ENCODE assay signal across 9 cellular contexts in the genomic region with DNA sequence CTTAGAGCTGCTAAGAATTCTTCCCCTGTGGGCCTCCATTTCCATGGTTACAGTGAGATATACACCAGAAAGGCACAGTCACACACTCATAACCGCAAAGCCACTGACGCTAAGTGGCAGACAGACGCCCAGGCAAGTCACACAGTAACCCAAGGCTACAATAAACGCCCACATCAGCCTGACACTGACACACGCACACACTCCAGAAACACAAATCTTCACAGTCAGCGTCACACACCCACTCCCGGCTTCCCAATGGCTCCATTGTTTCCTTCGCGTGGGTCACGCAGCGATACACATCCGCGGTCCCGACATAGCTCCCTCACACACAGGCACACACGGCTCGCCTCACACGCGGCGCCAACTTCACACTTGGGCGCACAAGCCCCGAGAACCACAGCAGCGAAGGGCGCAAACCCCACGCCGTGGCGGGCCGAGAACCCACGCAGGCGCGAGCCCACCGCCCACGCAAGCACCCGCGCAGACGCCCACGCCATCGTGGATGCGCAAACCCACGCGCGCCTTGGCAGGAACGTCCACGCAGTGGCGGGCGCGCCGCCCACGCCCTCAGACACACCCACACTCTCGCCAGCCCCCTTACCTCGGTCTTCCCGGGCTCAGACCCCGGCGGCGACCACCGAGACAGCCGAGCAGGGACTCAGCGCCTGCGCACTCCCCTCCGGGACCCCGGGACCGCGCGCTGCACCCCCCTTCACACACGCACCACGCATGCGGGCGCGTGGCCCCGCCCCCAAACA. TPM values are rescaled to one million over a fixed set of nuclear protein-coding genes. Genes with fewer than 3 reads are reported as not detected.
DNase-seq lines count a peak whose midpoint lies in the region; ATAC-seq, FAIRE-seq and TF ChIP-seq lines count a peak whose summit lies in the region.
"Had no signal": no experiment of that assay in that cellular context is flagged by ENCODE, and none has a peak within 500 bp of the region (broad histone marks: within the 10 kb centered on the region; RNA-seq: fewer than 3 reads in every experiment).

Gene ZNF667 (minus strand): TSS at position 675 of the 758 bp plus-strand sequence. CDS start 14,975 bp downstream, outside the sequence.

- CTCF ChIA-PET in BJ (lab: Yijun Ruan, JAX): no interaction called here

- peaks cover 0 to 7% of the 10 kb centered on the region in 2 donors for H3K4me1 ChIP-seq in ascending aorta
- H3K4me1 ChIP-seq in iPS DF 6.9 (ENCODE audit: control insufficient read depth, insufficient read depth, low read length): peaks cover 2% of the 10 kb centered on the region; the same call in 1 of the 2 replicates
- H3K4me1 ChIP-seq in small intestine (ENCODE audit: control insufficient read depth in 2 of 2, insufficient read depth in 1 of 2, low read depth in 1 of 2, low read length in 1 of 2): no peaks in the 10 kb centered on the region

- H3K4me3 ChIP-seq in BJ (ENCODE audit: low read depth, low read length) (peak within 1 kb of the TSS; percentile 82), ascending aorta (peak within 1 kb of the TSS; percentile 61 to 80), iPS DF 6.9 (ENCODE audit: low read length) (peak within 1 kb of the TSS; percentile 78), small intestine (ENCODE audit: low read depth in 1 of 2, low read length in 2 of 2) (peak within 1 kb of the TSS; percentile 22 to 46)

- DNase-seq in BJ (ENCODE audit: low read depth) (no peak), NCI-H2227 (lab: John Stamatoyannopoulos, UW; ENCODE audit: unreplicated experiment) (peak; percentile 59), ascending aorta (ENCODE audit: low spot score in 2 of 2) (no peak), iPS DF 6.9 (ENCODE audit: low read depth, low spot score) (no peak), small intestine (no peak), DMS153 treated with DMSO at 0.1 percent for 48 hours (lab: John Stamatoyannopoulos, UW; ENCODE audit: unreplicated experiment) (no peak)

- WGBS in iPS DF 6.9 (ENCODE audit: insufficient coverage, insufficient read length): no CpG with 5 or more reads among the region's 69 CpGs
- 3 to 32% (median 22%) methylated on average over 54 to 69 of the region's 69 CpGs for WGBS in small intestine, 3 donors

- H3K36me3 ChIP-seq in BJ (ENCODE audit: control insufficient read depth, insufficient read depth, low read length): no peaks in the 10 kb centered on the region
- H3K36me3 ChIP-seq in ascending aorta: peaks cover 0 to 5% of the 10 kb centered on the region in 2 donors
- H3K36me3 ChIP-seq in iPS DF 6.9 (ENCODE audit: control insufficient read depth, insufficient read depth, low read length): 0 out of 2 replicates have a peak, but pooled peaks cover 2% of the 10 kb centered on the region
- peaks cover 0 to 3% of the 10 kb centered on the region in 2 donors for H3K36me3 ChIP-seq in small intestine (ENCODE audit: control insufficient read depth in 2 of 2, insufficient read depth in 2 of 2, low read length in 2 of 2)

- H3K27me3 ChIP-seq in BJ (ENCODE audit: control insufficient read depth, insufficient read depth, low read length) (no peaks in the 10 kb centered on the region), ascending aorta (no peaks in the 10 kb centered on the region), iPS DF 6.9 (ENCODE audit: control insufficient read depth, insufficient read depth, low read length) (no peaks in the 10 kb centered on the region), small intestine (ENCODE audit: control insufficient read depth in 2 of 2, insufficient read depth in 2 of 2, low read length in 2 of 2) (no peaks in the 10 kb centered on the region)

- H3K9me3 ChIP-seq in ascending aorta (peaks cover 40 to 76% of the 10 kb centered on the region in 2 donors), iPS DF 6.9 (ENCODE audit: control insufficient read depth, insufficient read depth, low read length) (no peaks in the 10 kb centered on the region), small intestine (ENCODE audit: control insufficient read depth, low read depth) (peaks cover 8% of the 10 kb centered on the region)

- TF ChIP-seq CTCF in BJ (IDR thresholded peaks at IDR 0.05; ENCODE audit: insufficient read depth, low read depth, low read length) (no peak), ascending aorta (IDR thresholded peaks at IDR 0.05) (no peak)

- peak within 1 kb of the TSS; percentile 52 to 84 for H3K27ac ChIP-seq in ascending aorta
- no peak within 1 kb of the TSS for H3K27ac ChIP-seq in iPS DF 6.9 (ENCODE audit: low read length)
- H3K27ac ChIP-seq in small intestine (ENCODE audit: low read depth in 1 of 2, low read length in 1 of 2): peak within 1 kb of the TSS in 1 of 2 donors; percentile 69

- POLR2A ChIA-PET in BJ (lab: Charles Lee): interaction anchor here (0.6 kb wide), 1 partner anchor 62 kb away, joined by 15 read pairs; no protein-coding TSS in a partner anchor

- FAIRE-seq in small intestine (lab: Jason Lieb, UNC): no peak

- intact Hi-C loops in ascending aorta (cut with DNase I): loop anchor here (1.0 to 2.0 kb wide), 4 partner anchors 32 to 84 kb away; partner anchors contain the start of genes ZFP28, ZNF582 and ZNF583

- no peak for ATAC-seq in GM21529 (IDR thresholded peaks at IDR 0.05; ENCODE audit: unreplicated experiment)
- no peak for ATAC-seq in GM21360 (IDR thresholded peaks at IDR 0.05; ENCODE audit: unreplicated experiment)

RNA-seq across cellular contexts. Expression of gene ZNF667, which starts in this region (rescaled TPM):
- polyA plus RNA-seq in BJ (2011; rRNA removed) (1.9 and 3.2 TPM in 2 replicates), small intestine (under 1 TPM in 1 of 3 donors, not detected in 2; 0.73 TPM)
- polyA minus RNA-seq in BJ (2011; rRNA and poly(A)+ RNA removed): 1.7 and 1.9 TPM in 2 replicates
- 2.2 TPM for total RNA-seq in ascending aorta
- total RNA-seq: neural crest cell had no signal
